Comparison of ENCODE assay signal across 11 cellular contexts in the genomic region with DNA sequence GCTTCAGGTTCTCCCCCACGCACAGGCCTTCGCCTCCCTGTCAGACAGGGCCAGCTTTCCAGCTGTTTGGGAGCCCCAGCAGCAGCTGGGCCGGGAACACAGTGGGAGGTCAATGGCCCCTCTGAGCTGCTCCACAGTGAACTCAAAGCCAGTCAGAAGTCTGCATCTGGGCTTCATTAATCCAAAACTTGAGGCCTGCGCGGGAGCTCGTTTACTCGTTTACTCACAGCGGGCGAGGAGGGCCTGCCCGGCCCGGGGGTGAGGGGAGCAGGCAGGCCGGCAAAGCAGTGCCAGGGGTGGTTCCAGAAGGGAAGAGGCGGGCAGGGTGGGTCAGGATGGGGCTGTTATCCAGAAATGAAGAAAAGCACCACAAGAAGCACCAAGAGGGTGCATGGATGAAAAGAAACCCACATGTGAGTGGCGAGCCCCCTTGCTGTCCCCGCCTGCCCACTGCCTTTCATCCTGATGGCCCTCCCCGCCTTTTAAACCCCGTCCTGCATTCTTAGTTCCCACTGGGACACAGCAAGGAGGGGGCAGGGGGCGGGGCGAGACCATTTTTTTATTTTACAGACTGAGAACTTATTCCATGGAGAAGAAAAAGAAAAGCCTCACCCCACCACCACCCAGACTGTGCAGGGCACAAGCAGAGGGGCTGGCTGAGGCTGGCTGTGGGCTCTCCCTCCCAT. TPM values are rescaled to one million over a fixed set of nuclear protein-coding genes. Genes with fewer than 3 reads are reported as not detected.
DNase-seq lines count a peak whose midpoint lies in the region; ATAC-seq, FAIRE-seq and TF ChIP-seq lines count a peak whose summit lies in the region.
"Had no signal": no experiment of that assay in that cellular context is flagged by ENCODE, and none has a peak within 500 bp of the region (broad histone marks: within the 10 kb centered on the region; RNA-seq: fewer than 3 reads in every experiment).

No MANE protein-coding gene starts in this region.

- H3K27me3 ChIP-seq in H7 (ENCODE audit: control insufficient read depth, insufficient read depth, low read length), result no peaks in the 10 kb centered on the region; the same call in 1 of the 2 replicates
- H3K27me3 ChIP-seq in liver (ENCODE audit: control insufficient read depth in 4 of 4, insufficient read depth in 4 of 4, low read length in 3 of 4), result no peaks in the 10 kb centered on the region
- no peaks in the 10 kb centered on the region for H3K27me3 ChIP-seq in small intestine (ENCODE audit: control insufficient read depth in 2 of 2, insufficient read depth in 2 of 2, low read length in 2 of 2)

- 79% methylated on average over 19 of the region's 19 CpGs for WGBS in liver
- WGBS in small intestine, 3 donors, result 62 to 75% (median 70%) methylated on average over 19 of the region's 19 CpGs

- no peak for TF ChIP-seq RAD21 in liver (IDR thresholded peaks at IDR 0.05)

- H3K27ac ChIP-seq in liver (ENCODE audit: low read depth in 1 of 2, low read length in 2 of 2), result peak overlapping the region; percentile 60 to 64
- H3K27ac ChIP-seq in small intestine (ENCODE audit: low read depth in 1 of 2, low read length in 1 of 2), result peak overlapping the region; percentile 5 to 80
- H3K27ac ChIP-seq: KMS-11 had no signal

- H3K36me3 ChIP-seq in H7 (replicated peaks; ENCODE audit: control insufficient read depth, insufficient read depth, low read length), result no peaks in the 10 kb centered on the region
- no peaks in the 10 kb centered on the region for H3K36me3 ChIP-seq in liver (ENCODE audit: control insufficient read depth in 4 of 4, insufficient read depth in 3 of 4, low read depth in 1 of 4, low read length in 3 of 4)
- H3K36me3 ChIP-seq in small intestine (ENCODE audit: control insufficient read depth in 2 of 2, insufficient read depth in 2 of 2, low read length in 2 of 2), result no peaks in the 10 kb centered on the region

- H3K4me1 ChIP-seq in liver (ENCODE audit: control insufficient read depth in 4 of 4, insufficient read depth in 4 of 4, low read length in 3 of 4) (no peaks in the 10 kb centered on the region), small intestine (ENCODE audit: control insufficient read depth in 2 of 2, insufficient read depth in 1 of 2, low read depth in 1 of 2, low read length in 1 of 2) (no peaks in the 10 kb centered on the region)

- TF ChIP-seq CTCF in liver (IDR thresholded peaks at IDR 0.05; ENCODE audit: low read depth, low read length, missing input control), result no peak

- FAIRE-seq in small intestine (lab: Jason Lieb, UNC) (no peak), urothelium cell line (lab: Jason Lieb, UNC) (no peak)

- H3K9me3 ChIP-seq in liver (ENCODE audit: control insufficient read depth in 4 of 4, low read length in 3 of 4) (no peaks in the 10 kb centered on the region), small intestine (ENCODE audit: control insufficient read depth, low read depth) (no peaks in the 10 kb centered on the region)

- DNase-seq in H7 (peak; percentile 91), ecto neural progenitor cell (ENCODE audit: low spot score) (peak; percentile 75), small intestine (no peak), NOMO-1 (lab: John Stamatoyannopoulos, UW; ENCODE audit: unreplicated experiment in 2 of 2) (no peak), urothelium cell line (ENCODE audit: low spot score) (no peak)
- no peak for DNase-seq in stimulated activated CD4-positive, alpha-beta T cell treated with anti-CD3 and anti-CD28 coated beads, Interleukin-2, amount 100 ng/mL, for 48 hours
- DNase-seq: activated CD8-positive, alpha-beta memory T cell treated with anti-CD3 and anti-CD28 coated beads for 24 hours; naive B cell had no signal

- H3K4me3 ChIP-seq in H7 (ENCODE audit: insufficient read depth, low read depth, low read length) (no peak overlapping the region), liver (ENCODE audit: low read depth in 1 of 3, low read length in 3 of 3) (no peak overlapping the region), small intestine (ENCODE audit: low read depth in 1 of 2, low read length in 2 of 2) (no peak overlapping the region)

- H3K9ac ChIP-seq in liver (ENCODE audit: low read depth in 1 of 2, low read length in 2 of 2), result no peak overlapping the region
- H3K9ac ChIP-seq: KMS-11 had no signal

- ATAC-seq in HG03097 (IDR thresholded peaks at IDR 0.05; ENCODE audit: low FRiP score, unreplicated experiment), result no peak

TF ChIP-seq in liver, 16 proteins besides CTCF, POLR2A, EP300 and RAD21:
- TF ChIP-seq HNF4A (conservative IDR thresholded peaks at IDR 0.05) (no peak), SP1 (IDR thresholded peaks at IDR 0.05) (peak; percentile 29), NR2F2 (IDR thresholded peaks at IDR 0.05) (peak; percentile 51), RXRA (IDR thresholded peaks at IDR 0.05) (peak; percentile 68)
- TF ChIP-seq, protein P1, sequence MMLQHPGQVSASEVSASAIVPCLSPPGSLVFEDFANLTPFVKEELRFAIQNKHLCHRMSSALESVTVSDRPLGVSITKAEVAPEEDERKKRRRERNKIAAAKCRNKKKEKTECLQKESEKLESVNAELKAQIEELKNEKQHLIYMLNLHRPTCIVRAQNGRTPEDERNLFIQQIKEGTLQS (IDR thresholded peaks at IDR 0.05), result no peak
- TF ChIP-seq, protein P2, sequence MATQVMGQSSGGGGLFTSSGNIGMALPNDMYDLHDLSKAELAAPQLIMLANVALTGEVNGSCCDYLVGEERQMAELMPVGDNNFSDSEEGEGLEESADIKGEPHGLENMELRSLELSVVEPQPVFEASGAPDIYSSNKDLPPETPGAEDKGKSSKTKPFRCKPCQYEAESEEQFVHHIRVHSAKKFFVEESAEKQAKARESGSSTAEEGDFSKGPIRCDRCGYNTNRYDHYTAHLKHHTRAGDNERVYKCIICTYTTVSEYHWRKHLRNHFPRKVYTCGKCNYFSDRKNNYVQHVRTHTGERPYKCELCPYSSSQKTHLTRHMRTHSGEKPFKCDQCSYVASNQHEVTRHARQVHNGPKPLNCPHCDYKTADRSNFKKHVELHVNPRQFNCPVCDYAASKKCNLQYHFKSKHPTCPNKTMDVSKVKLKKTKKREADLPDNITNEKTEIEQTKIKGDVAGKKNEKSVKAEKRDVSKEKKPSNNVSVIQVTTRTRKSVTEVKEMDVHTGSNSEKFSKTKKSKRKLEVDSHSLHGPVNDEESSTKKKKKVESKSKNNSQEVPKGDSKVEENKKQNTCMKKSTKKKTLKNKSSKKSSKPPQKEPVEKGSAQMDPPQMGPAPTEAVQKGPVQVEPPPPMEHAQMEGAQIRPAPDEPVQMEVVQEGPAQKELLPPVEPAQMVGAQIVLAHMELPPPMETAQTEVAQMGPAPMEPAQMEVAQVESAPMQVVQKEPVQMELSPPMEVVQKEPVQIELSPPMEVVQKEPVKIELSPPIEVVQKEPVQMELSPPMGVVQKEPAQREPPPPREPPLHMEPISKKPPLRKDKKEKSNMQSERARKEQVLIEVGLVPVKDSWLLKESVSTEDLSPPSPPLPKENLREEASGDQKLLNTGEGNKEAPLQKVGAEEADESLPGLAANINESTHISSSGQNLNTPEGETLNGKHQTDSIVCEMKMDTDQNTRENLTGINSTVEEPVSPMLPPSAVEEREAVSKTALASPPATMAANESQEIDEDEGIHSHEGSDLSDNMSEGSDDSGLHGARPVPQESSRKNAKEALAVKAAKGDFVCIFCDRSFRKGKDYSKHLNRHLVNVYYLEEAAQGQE (IDR thresholded peaks at IDR 0.05), result no peak

RNA-seq across cellular contexts. Expression of a gene that starts 37.0 kb away (rescaled TPM):
- 89.1 and 100 TPM in 2 replicates for total RNA-seq in H7 (2014; rRNA removed; shearing (Covaris generic))
- total RNA-seq in liver, result 10 to 100 TPM; 13.3 to 23.2 TPM
- polyA plus RNA-seq in liver, result 10 to 100 TPM in 1 of 2 donors, 1 to 10 TPM in 1; 3.7 to 13.0 TPM
- 10 to 100 TPM in 1 of 3 donors, 1 to 10 TPM in 1, under 1 TPM in 1; 0.45 to 21.0 (median 1.4) TPM for polyA plus RNA-seq in small intestine

RNA-seq across cellular contexts. Expression of a gene that starts 49.0 kb away (rescaled TPM):
- total RNA-seq in H7 (2014; rRNA removed; shearing (Covaris generic)), result 13.1 and 13.5 TPM in 2 replicates
- 1 to 10 TPM; 4.7 to 9.3 TPM for total RNA-seq in liver
- polyA plus RNA-seq in liver (10 to 100 TPM; 12.1 to 22.7 TPM), small intestine (10 to 100 TPM; 15.9 to 23.0 (median 17.0) TPM)

Comparison
In these comparisons a context has a peak if more than half of its experiments do, and no peak if none do; other contexts are left out.
1. DNase-seq: peak in H7 (single experiment) and ecto neural progenitor cell (single experiment); none in small intestine (single experiment), stimulated activated CD4-positive, alpha-beta T cell treated with anti-CD3 and anti-CD28 coated beads, Interleukin-2, amount 100 ng/mL, for 48 hours (0 of 2), NOMO-1 (0 of 2) and urothelium cell line (single experiment).